8 cellular contexts compared by ENCODE assay signal in genomic region chr5:72451771-72452505, GRCh38. TPM values are rescaled to one million over a fixed set of nuclear protein-coding genes. Genes with fewer than 3 reads are reported as not detected.
DNase-seq lines count a peak whose midpoint lies in the region; ATAC-seq and TF ChIP-seq lines count a peak whose summit lies in the region.

No MANE protein-coding gene starts in this region.

- H3K27me3 Mint-ChIP-seq in memory B cell: no peaks in the 10 kb centered on the region

- H3K36me3 ChIP-seq in BLaER1: no peaks in the 10 kb centered on the region
- H3K36me3 ChIP-seq in colonic mucosa: no peaks in the 10 kb centered on the region
- H3K36me3 ChIP-seq in aorta (ENCODE audit: control insufficient read depth in 1 of 2, insufficient read depth in 2 of 2, low read length in 1 of 2): no peaks in the 10 kb centered on the region

- TF ChIP-seq CTCF in colonic mucosa (IDR thresholded peaks at IDR 0.05): no peak

- H3K36me3 Mint-ChIP-seq in memory B cell: no peaks in the 10 kb centered on the region

- POLR2A ChIA-PET in HEK293T (lab: Yijun Ruan, JAX): no interaction called here

- 3 to 5% methylated on average over 13 of the region's 13 CpGs for WGBS in aorta, 2 donors

- DNase-seq in LHCN-M2 (ENCODE audit: low read depth) (peak; percentile 99), colonic mucosa (peak; percentile 25), memory B cell (ENCODE audit: low spot score in 2 of 2) (peak; percentile 21 to 47), aorta (peak; percentile 86 to 87), LoVo (ENCODE audit: low spot score) (no peak), HEK293T (ENCODE audit: extremely low spot score) (no peak)

- H3K4me3 Mint-ChIP-seq in memory B cell: peak overlapping the region; percentile 59

- H4K20me1 ChIP-seq in BLaER1: no peaks in the 10 kb centered on the region

- H3K27ac Mint-ChIP-seq in memory B cell: peak overlapping the region; percentile 93

- intact Hi-C loops in colonic mucosa (cut with DNase I): no loop called here
- intact Hi-C loops in aorta (cut with DNase I): loop anchor here (2.0 to 5.0 kb wide), 4 partner anchors 50 to 75 kb away; no protein-coding TSS in a partner anchor

- CTCF ChIA-PET in HEK293T (lab: Yijun Ruan, JAX): no interaction called here

- peak; percentile 79 for ATAC-seq in GM21423 (IDR thresholded peaks at IDR 0.05; ENCODE audit: unreplicated experiment)
- ATAC-seq in memory B cell (ENCODE audit: low read depth): peak; percentile 96
- peak; percentile 88 for ATAC-seq in aorta (ENCODE audit: low FRiP score)

- H3K4me1 Mint-ChIP-seq in memory B cell: peaks cover 40% of the 10 kb centered on the region

- peak overlapping the region; percentile 92 for H3K27ac ChIP-seq in BLaER1
- peak overlapping the region; percentile 68 for H3K27ac ChIP-seq in colonic mucosa
- H3K27ac ChIP-seq in aorta (ENCODE audit: low read depth in 1 of 2, low read length in 2 of 2): peak overlapping the region; percentile 99

- H3K9ac ChIP-seq in BLaER1 (peak overlapping the region; percentile 62), colonic mucosa (ENCODE audit: low read depth in 2 of 2, low read length in 2 of 2) (peak overlapping the region in 1 of 2 donors; percentile 12)

- peaks cover 1% of the 10 kb centered on the region for H3K9me3 Mint-ChIP-seq in memory B cell

- H3K4me3 ChIP-seq in BLaER1 (peak overlapping the region; percentile 27; the same call in 1 of the 2 replicates), colonic mucosa (no peak overlapping the region), aorta (ENCODE audit: low read length in 2 of 2) (no peak overlapping the region)

- H3K4me1 ChIP-seq in BLaER1: peaks cover 51% of the 10 kb centered on the region
- peaks cover 3% of the 10 kb centered on the region for H3K4me1 ChIP-seq in colonic mucosa
- H3K4me1 ChIP-seq in aorta (ENCODE audit: control insufficient read depth in 1 of 2, insufficient read depth in 2 of 2, low read length in 2 of 2): peaks cover 3 to 6% of the 10 kb centered on the region in 2 donors

- no peaks in the 10 kb centered on the region for H3K27me3 ChIP-seq in BLaER1
- H3K27me3 ChIP-seq in colonic mucosa: no peaks in the 10 kb centered on the region
- no peaks in the 10 kb centered on the region for H3K27me3 ChIP-seq in aorta (ENCODE audit: control insufficient read depth in 1 of 2, insufficient read depth in 2 of 2, low read length in 1 of 2)

- H3K9me3 ChIP-seq in BLaER1 (peaks cover 11% of the 10 kb centered on the region; the same call in 1 of the 2 replicates), colonic mucosa (no peaks in the 10 kb centered on the region), aorta (ENCODE audit: control insufficient read depth, low read length) (no peaks in the 10 kb centered on the region)

- peak overlapping the region; percentile 83 for H3K4me2 ChIP-seq in BLaER1

TF ChIP-seq in HEK293T, 16 proteins besides CTCF, POLR2A, EP300 and RAD21:
- no peak for TF ChIP-seq TARDBP (IDR thresholded peaks at IDR 0.05)
- TF ChIP-seq FOXM1 (IDR thresholded peaks at IDR 0.05; ENCODE audit: borderline replicate concordance): no peak
- no peak for TF ChIP-seq FOXK2 (IDR thresholded peaks at IDR 0.05)
- no peak for TF ChIP-seq PKNOX1 (IDR thresholded peaks at IDR 0.05)
- no peak for TF ChIP-seq HDGF (IDR thresholded peaks at IDR 0.05; ENCODE audit: borderline replicate concordance)
- TF ChIP-seq SUZ12 (IDR thresholded peaks at IDR 0.05): no peak
- no peak for TF ChIP-seq NFRKB (IDR thresholded peaks at IDR 0.05)
- TF ChIP-seq ARNT (IDR thresholded peaks at IDR 0.05): no peak
TF ChIP-seq in HEK293T: peak in this region for 0.

RNA-seq across cellular contexts. Expression of gene ZNF366, which starts 55.3 kb away (rescaled TPM):
- total RNA-seq in LHCN-M2 (2014; rRNA removed): 0.23 TPM in 1 of 2 replicates, not detected in the other
- polyA plus RNA-seq in LHCN-M2 (2012): 0.18 TPM
- total RNA-seq in colonic mucosa: under 1 TPM; 0.45 to 0.47 TPM
- 10 to 100 TPM in 1 of 2 donors, 1 to 10 TPM in 1; 5.8 to 10.3 TPM for total RNA-seq in aorta
- polyA plus RNA-seq in aorta: not detected

Comparison
In these comparisons a context has a peak if more than half of its experiments do, and no peak if none do; other contexts are left out.
1. DNase-seq: peak in LHCN-M2 (single experiment), colonic mucosa (single experiment), memory B cell (2 of 2) and aorta (2 of 2); none in LoVo (single experiment) and HEK293T (single experiment).
2. Peak in every context shown above with its lines, with median percentiles within 50 percentile points of each other: H3K27ac ChIP-seq and ATAC-seq.